ENCODE assay signal across 8 cellular contexts in the genomic region with DNA sequence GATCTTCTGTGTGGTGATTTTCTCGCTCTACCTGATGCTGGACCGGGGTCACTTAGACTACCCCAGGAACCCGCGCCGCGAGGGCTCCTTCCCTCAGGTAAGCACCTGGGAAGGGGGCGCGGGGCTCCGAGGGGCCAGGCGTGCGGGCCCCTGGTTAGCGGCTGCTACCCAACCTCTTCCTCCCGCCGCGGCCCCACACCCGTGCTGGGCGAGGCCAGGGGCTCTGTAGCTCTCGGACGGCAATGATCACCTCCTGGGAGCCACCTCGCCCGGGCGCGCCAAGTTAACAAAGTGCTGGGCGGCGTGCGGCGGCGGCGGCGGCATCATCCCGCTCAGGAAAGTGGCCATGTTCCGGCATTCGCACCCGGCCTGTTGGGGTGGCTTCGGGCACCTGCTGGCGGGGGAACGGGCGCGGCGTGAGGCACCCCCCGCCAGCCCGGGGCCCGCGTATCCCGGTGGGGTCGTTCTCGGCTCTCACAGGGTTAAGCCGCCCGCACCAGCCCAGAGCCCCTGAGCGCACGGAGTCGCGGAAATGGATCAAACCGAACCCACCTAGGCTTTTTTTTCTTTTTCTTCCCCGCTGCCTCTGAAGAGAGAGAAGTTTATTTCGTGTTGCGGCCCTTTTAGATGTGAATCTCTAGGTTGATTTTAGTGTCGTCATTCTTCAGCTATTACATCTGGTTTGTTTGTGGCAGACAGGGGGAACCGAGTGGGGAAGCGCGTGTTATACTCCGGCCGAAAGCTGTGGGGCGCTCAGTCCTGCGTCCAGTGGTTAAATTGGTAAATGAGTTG. TPM values are rescaled to one million over a fixed set of nuclear protein-coding genes. Genes with fewer than 3 reads are reported as not detected.
A peak's percentile ranks its signal among the peaks of the same experiment; 100 is the strongest.
DNase-seq lines count a peak whose midpoint lies in the region; ATAC-seq and TF ChIP-seq lines count a peak whose summit lies in the region.

No MANE protein-coding gene starts in this region.

- H3K9me3 ChIP-seq in iPS DF 6.9 (ENCODE audit: control insufficient read depth, insufficient read depth, low read length): no peaks in the 10 kb centered on the region

- peak overlapping the region; percentile 91 to 97 (median 91) for H3K4me3 Mint-ChIP-seq in brain

- H3K27me3 ChIP-seq in H7 (ENCODE audit: control insufficient read depth, insufficient read depth, low read length) (no peaks in the 10 kb centered on the region), iPS DF 6.9 (ENCODE audit: control insufficient read depth, insufficient read depth, low read length) (no peaks in the 10 kb centered on the region)

- no CpG with 5 or more reads among the region's 65 CpGs for WGBS in iPS DF 6.9 (ENCODE audit: insufficient coverage, insufficient read length)

- H3K9me3 Mint-ChIP-seq in brain: peaks cover 4 to 23% (median 18%) of the 10 kb centered on the region in 5 experiments

- ATAC-seq in HG03521 (IDR thresholded peaks at IDR 0.05; ENCODE audit: unreplicated experiment): no peak

- H3K4me3 ChIP-seq in H7 (ENCODE audit: insufficient read depth, low read depth, low read length) (peak overlapping the region; percentile 95), iPS DF 6.9 (ENCODE audit: low read length) (peak overlapping the region; percentile 47), retinal pigment epithelial cell (ENCODE audit: low read length) (peak overlapping the region; percentile 88)

- DNase-seq in EH (ENCODE audit: low read depth): peak; percentile 82
- DNase-seq in H7: peak; percentile 61
- peak; percentile 4 for DNase-seq in NCI-H1105 (lab: John Stamatoyannopoulos, UW)
- DNase-seq in UCSD-AML1 (lab: John Stamatoyannopoulos, UW; ENCODE audit: unreplicated experiment): peak; percentile 65
- no peak for DNase-seq in iPS DF 6.9 (ENCODE audit: low read depth, low spot score)
- DNase-seq in retinal pigment epithelial cell (ENCODE audit: low read depth): peak; percentile 34

- H3K36me3 ChIP-seq in H7 (replicated peaks; ENCODE audit: control insufficient read depth, insufficient read depth, low read length) (no peaks in the 10 kb centered on the region), iPS DF 6.9 (ENCODE audit: control insufficient read depth, insufficient read depth, low read length) (no peaks in the 10 kb centered on the region)

- no peaks in the 10 kb centered on the region for H3K36me3 Mint-ChIP-seq in brain

- H3K27ac ChIP-seq in iPS DF 6.9 (ENCODE audit: low read length): no peak overlapping the region

- H3K27ac Mint-ChIP-seq in brain: peak overlapping the region; percentile 81 to 96 (median 84)

- H3K4me1 Mint-ChIP-seq in brain: peaks cover 47% of the 10 kb centered on the region

- H3K27me3 Mint-ChIP-seq in brain: peaks cover 3% of the 10 kb centered on the region

- TF ChIP-seq CTCF in brain (conservative IDR thresholded peaks at IDR 0.05): peak in 1 of 2 experiments; percentile 72
- peak; percentile 78 for TF ChIP-seq CTCF in retinal pigment epithelial cell (conservative IDR thresholded peaks at IDR 0.05; ENCODE audit: low read depth, low read length)

- no peaks in the 10 kb centered on the region; the same call in none of the 2 replicates for H3K4me1 ChIP-seq in iPS DF 6.9 (ENCODE audit: control insufficient read depth, insufficient read depth, low read length)

RNA-seq across cellular contexts. Expression of gene MAN2A1, which starts 0.9 kb away (rescaled TPM):
- 53.5 and 70.3 TPM in 2 replicates for total RNA-seq in H7 (2014; rRNA removed; shearing (Covaris generic))
- polyA plus RNA-seq in brain (ENCODE audit: insufficient read depth, low read depth, low replicate concordance): 4.8 TPM
